9 cellular contexts compared by ENCODE assay signal in the genomic region with DNA sequence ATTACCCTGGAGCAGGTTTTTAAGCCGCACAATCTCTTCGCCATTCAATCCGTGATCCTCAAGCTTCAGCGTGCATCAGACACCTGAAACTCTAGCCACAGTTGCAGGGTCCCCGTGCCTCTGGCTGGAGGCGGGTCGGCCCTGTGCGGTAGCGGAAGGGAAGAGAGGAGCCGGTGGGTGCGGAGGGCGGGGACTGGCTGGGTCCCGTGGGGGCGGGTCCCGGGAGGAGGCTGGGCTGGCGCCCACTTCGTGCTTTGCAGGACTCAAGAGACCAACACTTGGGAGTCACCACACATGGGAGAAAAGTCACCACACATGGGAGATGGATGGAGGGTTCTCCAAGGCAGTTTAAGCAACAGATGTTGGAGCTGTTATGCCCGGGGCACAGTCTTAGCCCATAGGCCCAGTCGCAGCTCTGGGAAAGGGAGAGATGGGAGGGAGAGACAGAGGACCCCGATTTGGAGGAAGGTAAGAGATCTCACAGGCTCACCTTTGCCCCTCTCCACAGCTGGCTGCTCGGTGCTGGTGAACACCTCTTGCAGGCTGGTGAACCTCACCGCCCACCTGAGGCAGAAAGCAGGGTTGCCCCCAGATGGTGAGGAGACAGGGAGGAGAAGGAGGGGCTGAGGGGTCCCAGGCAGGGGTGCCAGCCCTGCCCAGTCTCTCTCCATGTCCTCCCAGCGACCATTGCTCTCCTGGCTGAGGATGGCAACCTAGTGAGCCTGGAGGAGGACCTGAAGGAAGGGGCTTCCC. TPM values are rescaled to one million over a fixed set of nuclear protein-coding genes. Genes with fewer than 3 reads are reported as not detected.
DNase-seq lines count a peak whose midpoint lies in the region; ATAC-seq and TF ChIP-seq lines count a peak whose summit lies in the region.
"Had no signal": no experiment of that assay in that cellular context is flagged by ENCODE, and none has a peak within 500 bp of the region (broad histone marks: within the 10 kb centered on the region; RNA-seq: fewer than 3 reads in every experiment).

No MANE protein-coding gene starts in this region.

- TF ChIP-seq CTCF in GM13977 (IDR thresholded peaks at IDR 0.05; ENCODE audit: extremely low read depth, insufficient read depth, missing control alignments) = no peak

- ATAC-seq in left ventricle myocardium superior (no peak), GM19397 (IDR thresholded peaks at IDR 0.05; ENCODE audit: unreplicated experiment) (no peak), HG03108 (IDR thresholded peaks at IDR 0.05; ENCODE audit: unreplicated experiment) (no peak), GM18498 (IDR thresholded peaks at IDR 0.05; ENCODE audit: unreplicated experiment) (no peak)

- DNase-seq in GM13977 (ENCODE audit: low spot score) (peak; percentile 58), left ventricle myocardium superior (peak; percentile 62), SHP77 treated with DMSO at 0.1 percent for 48 hours (lab: John Stamatoyannopoulos, UW) (no peak)
- peak; percentile 63 for DNase-seq in activated CD8-positive, alpha-beta memory T cell treated with anti-CD3 and anti-CD28 coated beads, Interleukin-2, amount 50 U/mL, for 4 hours
- DNase-seq in stimulated activated CD8-positive, alpha-beta memory T cell treated with anti-CD3 and anti-CD28 coated beads, Interleukin-2, amount 100 ng/mL, for 48 hours (ENCODE audit: low read depth in 2 of 2) = peak; percentile 49 to 57

- in situ Hi-C loops in GM13977 (cut with MboI; ENCODE audit: low pct_unique_long_range_greater_than_20kb, low sequenced_read_pairs, unreplicated experiment) = no loop called here

- intact Hi-C loops in left ventricle myocardium superior (cut with micrococcal nuclease) = no loop called here

RNA-seq across cellular contexts. Expression of gene C22orf15, which starts 1.0 kb away (rescaled TPM):
- not detected for total RNA-seq in left ventricle myocardium superior
- total RNA-seq: M059J had no signal

RNA-seq across cellular contexts. Expression of gene CHCHD10, which starts 4.0 kb away (rescaled TPM):
- 1,571 TPM for total RNA-seq in left ventricle myocardium superior

RNA-seq across cellular contexts. Expression of gene MMP11, which starts 8.9 kb away (rescaled TPM):
- total RNA-seq in left ventricle myocardium superior = 32.3 TPM

RNA-seq across cellular contexts. Expression of gene VPREB3, which starts 9.5 kb away (rescaled TPM):
- total RNA-seq in left ventricle myocardium superior = 0.97 TPM
- total RNA-seq: M059J had no signal

RNA-seq across cellular contexts. Expression of gene ZNF70, which starts 12.8 kb away (rescaled TPM):
- total RNA-seq in left ventricle myocardium superior = 3.5 TPM
